Comparison of ENCODE assay signal across 8 cellular contexts in genomic region chr5:164132358-164132757, GRCh38.
"Had no signal": no experiment of that assay in that cellular context is flagged by ENCODE, and none has a peak within 500 bp of the region (broad histone marks: within the 10 kb centered on the region; RNA-seq: fewer than 3 reads in every experiment).

No MANE protein-coding gene starts in this region.

- DNase-seq: GDM1, GF-D8 had no signal

- FAIRE-seq: G401.6, GM12878, GM12891, GM12892, GM18507, GM19239 had no signal

- ATAC-seq: GM12878 had no signal

- H3K4me3 ChIP-seq: GM12878 had no signal
